Comparison of ENCODE assay signal across 12 cellular contexts in the genomic region with DNA sequence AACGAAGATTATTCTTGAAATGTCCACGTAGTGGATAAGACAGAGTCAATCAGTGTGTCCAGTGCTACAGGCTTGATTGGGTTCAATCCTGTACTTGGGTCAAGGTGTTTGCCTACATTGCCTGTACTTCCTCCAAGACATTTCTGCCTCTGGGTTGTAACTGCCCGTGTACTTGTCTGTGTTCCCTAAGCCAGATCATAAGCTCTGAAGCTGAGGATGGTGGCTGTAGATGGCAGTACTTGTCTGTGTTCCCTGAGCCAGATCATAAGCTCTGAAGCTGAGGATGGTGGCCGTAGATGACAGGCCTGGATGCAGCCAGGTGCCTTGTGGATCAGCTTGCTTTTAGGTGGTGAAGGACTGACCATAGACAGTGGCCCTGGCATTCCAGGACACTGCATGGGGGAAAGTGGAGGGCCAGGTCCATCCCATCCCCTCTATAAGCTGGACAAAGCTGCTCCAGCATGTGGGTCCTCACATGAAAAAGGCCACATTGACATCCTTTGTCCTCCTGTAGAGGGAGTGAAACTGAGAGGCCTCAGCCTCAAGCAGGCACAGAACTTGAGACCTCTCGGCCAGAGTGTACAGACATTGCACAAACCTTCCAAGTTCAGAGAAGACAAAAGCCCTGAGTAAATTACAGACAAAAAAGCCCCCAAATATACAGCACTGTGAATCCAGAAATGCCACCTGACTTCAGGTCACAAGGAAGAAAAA. TPM values are rescaled to one million over a fixed set of nuclear protein-coding genes. Genes with fewer than 3 reads are reported as not detected.
DNase-seq lines count a peak whose midpoint lies in the region; FAIRE-seq and TF ChIP-seq lines count a peak whose summit lies in the region.
"Had no signal": no experiment of that assay in that cellular context is flagged by ENCODE, and none has a peak within 500 bp of the region (broad histone marks: within the 10 kb centered on the region; RNA-seq: fewer than 3 reads in every experiment).

No MANE protein-coding gene starts in this region.

- dilution Hi-C loops in keratinocyte (cut with MboI; ENCODE audit: extremely low pct_ligation_motif_present, low sequenced_read_pairs), result no loop called here

- no peak overlapping the region for H2AFZ ChIP-seq in keratinocyte (ENCODE audit: control insufficient read depth, low read length)

- peaks cover 26% of the 10 kb centered on the region for H3K79me2 ChIP-seq in keratinocyte (ENCODE audit: control insufficient read depth, insufficient read depth, low read length)

- H3K9ac ChIP-seq in BLaER1 treated with 17β-estradiol and CSF1 and Interleukin-3, amounts not matched to agents 10 nM and 100 nM, result peak overlapping the region in 6 of 11 experiments; percentile 4 to 98 (median 12); a peak in 6 of 22 replicates
- H3K9ac ChIP-seq in keratinocyte (ENCODE audit: control insufficient read depth, extremely low read depth, insufficient read depth, low read length), result no peak overlapping the region

- peaks cover 33 to 81% (median 68%) of the 10 kb centered on the region in 11 experiments for H3K36me3 ChIP-seq in BLaER1 treated with 17β-estradiol and CSF1 and Interleukin-3, amounts not matched to agents 10 nM and 100 nM
- peaks cover 10 to 27% of the 10 kb centered on the region in 2 experiments for H3K36me3 ChIP-seq in keratinocyte (ENCODE audit: control insufficient read depth in 2 of 2, extremely low read depth in 1 of 2, insufficient read depth in 2 of 2, low read length in 2 of 2)

- H3K4me3 Mint-ChIP-seq in T-helper 2 cell treated with Interferon-gamma antibody and Interleukin-4, amounts not matched to agents 5 μg/mL and 100 μg/mL, for 36 hours, result peak overlapping the region; percentile 88

- H3K9me1 ChIP-seq in keratinocyte (ENCODE audit: control insufficient read depth, extremely low read depth, insufficient read depth, low read length), result no peaks in the 10 kb centered on the region

- H3K27me3 ChIP-seq in BLaER1 treated with 17β-estradiol and CSF1 and Interleukin-3, amounts not matched to agents 10 nM and 100 nM, result no peaks in the 10 kb centered on the region
- H3K27me3 ChIP-seq in keratinocyte (ENCODE audit: control insufficient read depth, extremely low read depth, insufficient read depth, low read length), result no peaks in the 10 kb centered on the region
- H3K27me3 ChIP-seq: MG63, tibial artery had no signal

- H3K4me3 ChIP-seq in BLaER1 treated with 17β-estradiol and CSF1 and Interleukin-3, amounts not matched to agents 10 nM and 100 nM, result no peak overlapping the region
- H3K4me3 ChIP-seq in GM12875 (ENCODE audit: low read depth, low read length) (no peak overlapping the region), keratinocyte (ENCODE audit: control insufficient read depth in 2 of 3, extremely low read depth in 1 of 3, insufficient read depth in 2 of 3, low read depth in 1 of 3, low read length in 3 of 3) (no peak overlapping the region)

- no peak for FAIRE-seq in keratinocyte (lab: Jason Lieb, UNC)
- FAIRE-seq: islet of Langerhans had no signal

- H3K4me1 ChIP-seq in BLaER1 treated with 17β-estradiol and CSF1 and Interleukin-3, amounts not matched to agents 10 nM and 100 nM, result peaks cover 22 to 34% (median 29%) of the 10 kb centered on the region in 10 experiments
- H3K4me1 ChIP-seq in keratinocyte (ENCODE audit: control insufficient read depth, extremely low read depth, insufficient read depth, low read length), result peaks cover 16% of the 10 kb centered on the region

- H3K4me1 Mint-ChIP-seq in T-helper 2 cell treated with Interferon-gamma antibody and Interleukin-4, amounts not matched to agents 5 μg/mL and 100 μg/mL, for 36 hours (ENCODE audit: low read depth), result peaks cover 28% of the 10 kb centered on the region

- H4K20me1 ChIP-seq in BLaER1 treated with 17β-estradiol and CSF1 and Interleukin-3, amounts not matched to agents 10 nM and 100 nM, result peaks cover 0 to 28% (median 14%) of the 10 kb centered on the region in 11 experiments; a peak in 16 of 22 replicates
- H4K20me1 ChIP-seq in keratinocyte (ENCODE audit: control insufficient read depth, extremely low read depth, insufficient read depth, low read length), result no peaks in the 10 kb centered on the region

- peaks cover 0 to 7% (median 5%) of the 10 kb centered on the region in 11 experiments; a peak in 6 of 22 replicates for H3K9me3 ChIP-seq in BLaER1 treated with 17β-estradiol and CSF1 and Interleukin-3, amounts not matched to agents 10 nM and 100 nM (replicated peaks in 1 of 11)
- H3K9me3 ChIP-seq in keratinocyte (ENCODE audit: control insufficient read depth, low read depth, low read length), result no peaks in the 10 kb centered on the region
- H3K9me3 ChIP-seq: MG63, tibial artery had no signal

- peak overlapping the region in 9 of 11 experiments; percentile 78 to 98 (median 88); a peak in 15 of 22 replicates for H3K4me2 ChIP-seq in BLaER1 treated with 17β-estradiol and CSF1 and Interleukin-3, amounts not matched to agents 10 nM and 100 nM
- H3K4me2 ChIP-seq in keratinocyte (ENCODE audit: control insufficient read depth, extremely low read depth, insufficient read depth, low read depth, low read length), result peak overlapping the region; percentile 86

- H3K36me3 Mint-ChIP-seq in T-helper 2 cell treated with Interferon-gamma antibody and Interleukin-4, amounts not matched to agents 5 μg/mL and 100 μg/mL, for 36 hours (ENCODE audit: low read depth), result peaks cover 45% of the 10 kb centered on the region

- TF ChIP-seq CTCF in GM12875 (IDR thresholded peaks at IDR 0.05; ENCODE audit: borderline replicate concordance, insufficient read depth, low read depth, low read length) (0 out of 2 replicates have a peak, but pooled peaks have one; percentile 4), keratinocyte (optimal IDR thresholded peaks at IDR 0.05 in 1 of 3, IDR thresholded peaks at IDR 0.05 in 1 of 3, conservative IDR thresholded peaks at IDR 0.05 in 1 of 3; ENCODE audit: extremely low read depth in 1 of 3, insufficient read depth in 2 of 3, low read length in 3 of 3) (no peak)

- H3K27ac Mint-ChIP-seq in T-helper 2 cell treated with Interferon-gamma antibody and Interleukin-4, amounts not matched to agents 5 μg/mL and 100 μg/mL, for 36 hours, result peak overlapping the region; percentile 65

- DNase-seq in T-helper 2 cell treated with Interferon-gamma antibody and Interleukin-4, amounts not matched to agents 5 μg/mL and 100 μg/mL, for 36 hours (ENCODE audit: low spot score), result no peak
- DNase-seq in keratinocyte (ENCODE audit: low read depth, low spot score) (no peak), NCI-H128 (lab: John Stamatoyannopoulos, UW; ENCODE audit: unreplicated experiment) (no peak), DMS79 (lab: John Stamatoyannopoulos, UW) (no peak), GM19238 (ENCODE audit: insufficient read length, low spot score) (no peak), medulla oblongata (ENCODE audit: extremely low spot score) (no peak)
- DNase-seq: activated CD4-positive, CD25-positive, alpha-beta regulatory T cell; MG63 had no signal

- H3K27me3 Mint-ChIP-seq in T-helper 2 cell treated with Interferon-gamma antibody and Interleukin-4, amounts not matched to agents 5 μg/mL and 100 μg/mL, for 36 hours (ENCODE audit: low read depth), result no peaks in the 10 kb centered on the region

- no peaks in the 10 kb centered on the region for H3K9me3 Mint-ChIP-seq in T-helper 2 cell treated with Interferon-gamma antibody and Interleukin-4, amounts not matched to agents 5 μg/mL and 100 μg/mL, for 36 hours

- H3K27ac ChIP-seq in BLaER1 treated with 17β-estradiol and CSF1 and Interleukin-3, amounts not matched to agents 10 nM and 100 nM, result peak overlapping the region in 3 of 11 experiments; percentile 2 to 93 (median 18); a peak in 1 of 22 replicates
- H3K27ac ChIP-seq in keratinocyte (ENCODE audit: control insufficient read depth, insufficient read depth, low read length), result no peak overlapping the region

RNA-seq across cellular contexts. Expression of gene SRM, which starts 2.0 kb away (rescaled TPM):
- polyA plus RNA-seq in keratinocyte, result 32.8 to 193 TPM (median 32.8 TPM) in 3 replicates
- polyA plus RNA-seq in keratinocyte (2011; ENCODE audit: low read depth), result 22.8 TPM
- polyA plus RNA-seq in keratinocyte (2011; cell fraction: cytosol; rRNA removed), result 97.7 and 191 TPM in 2 replicates
- 47.7 and 54.8 TPM in 2 replicates for polyA plus RNA-seq in keratinocyte (2011; cell fraction: nucleus; rRNA removed)
- polyA plus RNA-seq in keratinocyte (2012; ENCODE audit: low replicate concordance), result 121 and 203 TPM in 2 replicates
- polyA minus RNA-seq in keratinocyte, result 74.1 to 375 TPM (median 92.0 TPM) in 3 replicates
- polyA minus RNA-seq in keratinocyte (2011; cell fraction: cytosol; rRNA and poly(A)+ RNA removed), result 218 TPM
- polyA minus RNA-seq in keratinocyte (2011; cell fraction: nucleus; rRNA and poly(A)+ RNA removed), result 23.3 and 27.3 TPM in 2 replicates

RNA-seq across cellular contexts. Expression of gene MASP2, which starts 14.8 kb away (rescaled TPM):
- polyA plus RNA-seq in keratinocyte, result 0.03 TPM in 3 replicates
- polyA plus RNA-seq in keratinocyte (2011; ENCODE audit: low read depth), result not detected
- polyA plus RNA-seq in keratinocyte (2011; cell fraction: cytosol; rRNA removed), result not detected in 2 replicates
- polyA plus RNA-seq in keratinocyte (2011; cell fraction: nucleus; rRNA removed), result 0.17 and 0.19 TPM in 2 replicates
- 0.56 and 1.2 TPM in 2 replicates for polyA plus RNA-seq in keratinocyte (2012; ENCODE audit: low replicate concordance)
- 0.13 to 0.16 TPM in 2 of 3 replicates, not detected in the other for polyA minus RNA-seq in keratinocyte
- polyA minus RNA-seq in keratinocyte (2011; cell fraction: cytosol; rRNA and poly(A)+ RNA removed), result not detected
- 0.21 and 0.54 TPM in 2 replicates for polyA minus RNA-seq in keratinocyte (2011; cell fraction: nucleus; rRNA and poly(A)+ RNA removed)

RNA-seq across cellular contexts. Expression of gene EXOSC10, which starts 37.9 kb away (rescaled TPM):
- polyA plus RNA-seq in keratinocyte, result 44.9 to 86.5 TPM (median 61.2 TPM) in 3 replicates
- 235 TPM for polyA plus RNA-seq in keratinocyte (2011; ENCODE audit: low read depth)
- 47.4 and 64.6 TPM in 2 replicates for polyA plus RNA-seq in keratinocyte (2011; cell fraction: cytosol; rRNA removed)
- polyA plus RNA-seq in keratinocyte (2011; cell fraction: nucleus; rRNA removed), result 128 and 141 TPM in 2 replicates
- 29.3 and 48.3 TPM in 2 replicates for polyA plus RNA-seq in keratinocyte (2012; ENCODE audit: low replicate concordance)
- polyA minus RNA-seq in keratinocyte, result 48.0 to 79.4 TPM (median 48.8 TPM) in 3 replicates
- polyA minus RNA-seq in keratinocyte (2011; cell fraction: cytosol; rRNA and poly(A)+ RNA removed), result 29.0 TPM
- 45.2 and 74.5 TPM in 2 replicates for polyA minus RNA-seq in keratinocyte (2011; cell fraction: nucleus; rRNA and poly(A)+ RNA removed)

RNA-seq across cellular contexts. Expression of gene TARDBP, which starts 49.4 kb away (rescaled TPM):
- 87.1 to 177 TPM (median 109 TPM) in 3 replicates for polyA plus RNA-seq in keratinocyte
- 209 TPM for polyA plus RNA-seq in keratinocyte (2011; ENCODE audit: low read depth)
- 101 and 175 TPM in 2 replicates for polyA plus RNA-seq in keratinocyte (2011; cell fraction: cytosol; rRNA removed)
- polyA plus RNA-seq in keratinocyte (2011; cell fraction: nucleus; rRNA removed), result 188 and 261 TPM in 2 replicates
- 131 and 134 TPM in 2 replicates for polyA plus RNA-seq in keratinocyte (2012; ENCODE audit: low replicate concordance)
- polyA minus RNA-seq in keratinocyte, result 47.7 to 122 TPM (median 57.3 TPM) in 3 replicates
- 93.4 TPM for polyA minus RNA-seq in keratinocyte (2011; cell fraction: cytosol; rRNA and poly(A)+ RNA removed)
- polyA minus RNA-seq in keratinocyte (2011; cell fraction: nucleus; rRNA and poly(A)+ RNA removed), result 78.5 and 95.6 TPM in 2 replicates
